ENCODE assay signal across 8 cellular contexts in genomic region chr12:33439587-33440011, GRCh38. TPM values are rescaled to one million over a fixed set of nuclear protein-coding genes. Genes with fewer than 3 reads are reported as not detected.
DNase-seq lines count a peak whose midpoint lies in the region; ATAC-seq, FAIRE-seq and TF ChIP-seq lines count a peak whose summit lies in the region.

A gene with protein sequence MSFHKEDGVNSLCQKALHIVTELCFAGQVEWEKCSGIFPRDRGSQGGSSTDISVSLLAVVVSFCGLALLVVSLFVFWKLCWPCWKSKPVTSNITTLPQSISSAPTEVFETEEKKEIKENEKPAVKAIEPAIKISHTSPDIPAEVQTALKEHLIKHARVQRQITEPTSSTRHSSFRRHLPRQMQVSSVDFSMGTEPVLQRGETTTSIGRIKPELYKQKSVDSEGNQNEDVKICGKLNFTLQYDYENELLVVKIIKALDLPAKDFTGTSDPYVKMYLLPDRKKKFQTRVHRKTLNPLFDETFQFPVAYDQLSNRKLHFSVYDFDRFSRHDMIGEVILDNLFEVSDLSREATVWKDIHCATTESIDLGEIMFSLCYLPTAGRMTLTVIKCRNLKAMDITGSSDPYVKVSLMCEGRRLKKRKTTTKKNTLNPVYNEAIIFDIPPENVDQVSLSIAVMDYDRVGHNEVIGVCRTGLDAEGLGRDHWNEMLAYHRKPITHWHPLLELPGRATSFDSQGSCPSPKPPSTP (minus strand): TSS chr12:33439819. CDS start chr12:33439522, 297 bp downstream.

- H3K79me1 ChIP-seq in mesendoderm (ENCODE audit: low read length) = no peaks in the 10 kb centered on the region

- H3K36me3 ChIP-seq in mesendoderm (ENCODE audit: control insufficient read depth, insufficient read depth, low read length) = no peaks in the 10 kb centered on the region

- H4K8ac ChIP-seq in mesendoderm (ENCODE audit: low read depth, low read length) = no peak within 1 kb of the TSS

- H3K4ac ChIP-seq in mesendoderm (ENCODE audit: low read depth, low read length) = no peak within 1 kb of the TSS

- no peaks in the 10 kb centered on the region for H3K4me1 ChIP-seq in mesendoderm (ENCODE audit: control insufficient read depth, low read depth, low read length)

- H3K27me3 ChIP-seq in mesendoderm (ENCODE audit: insufficient read depth, low read length, poor library complexity) = peaks cover 17% of the 10 kb centered on the region

- TF ChIP-seq CTCF in AG09309 (IDR thresholded peaks at IDR 0.05; ENCODE audit: control insufficient read depth, insufficient read depth, low read depth, low read length, missing control alignments) (no peak), cardiac fibroblast (IDR thresholded peaks at IDR 0.05; ENCODE audit: low read depth, low read length) (no peak)

- no peak within 1 kb of the TSS for H2BK120ac ChIP-seq in mesendoderm (ENCODE audit: low read depth, low read length)

- no peak within 1 kb of the TSS for H4K5ac ChIP-seq in mesendoderm (ENCODE audit: low read length)

- peak within 1 kb of the TSS; percentile 78 for H3K56ac ChIP-seq in mesendoderm (ENCODE audit: low read length)

- H2BK5ac ChIP-seq in mesendoderm (ENCODE audit: low read length) = no peak within 1 kb of the TSS

- H3K27ac ChIP-seq in mesendoderm (ENCODE audit: low read depth, low read length) = no peak within 1 kb of the TSS

- H3K4me2 ChIP-seq in mesendoderm (ENCODE audit: low read length) = peak within 1 kb of the TSS; percentile 54

- WGBS in mesendoderm (ENCODE audit: extremely low coverage, insufficient coverage, low lambda C conversion rate) = no CpG with 5 or more reads among the region's 49 CpGs

- H3K18ac ChIP-seq in mesendoderm (ENCODE audit: low read length) = no peak within 1 kb of the TSS

- no peak for FAIRE-seq in urothelium cell line (lab: Jason Lieb, UNC)

- H3K4me3 ChIP-seq in AG09309 (ENCODE audit: control insufficient read depth, low read depth, low read length) = peak within 1 kb of the TSS; percentile 54
- H3K4me3 ChIP-seq in cardiac fibroblast (replicated peaks in 1 of 2; ENCODE audit: low read depth in 2 of 2, low read length in 2 of 2) = peak within 1 kb of the TSS; percentile 57 to 64
- peak within 1 kb of the TSS; percentile 36 for H3K4me3 ChIP-seq in mesendoderm (ENCODE audit: low read length)

- H3K23ac ChIP-seq in mesendoderm (ENCODE audit: low read length) = no peak within 1 kb of the TSS

- H3K9ac ChIP-seq in mesendoderm (ENCODE audit: low read length) = peak within 1 kb of the TSS; percentile 62

- no peak for ATAC-seq in HG03025 (IDR thresholded peaks at IDR 0.05; ENCODE audit: low FRiP score, unreplicated experiment)

- no peak within 1 kb of the TSS for H2BK15ac ChIP-seq in mesendoderm (replicated peaks; ENCODE audit: low read depth)

- DNase-seq in AG09309 (ENCODE audit: low read depth) (no peak), HPDE6-E6E7 (ENCODE audit: extremely low spot score) (peak; percentile 22), cardiac fibroblast (ENCODE audit: low read depth in 2 of 2) (peak in 1 of 2 donors; percentile 10), mesendoderm (peak; percentile 83), urothelium cell line (ENCODE audit: low spot score) (peak; percentile 70), SHP77 treated with DMSO at 0.1 percent for 48 hours (lab: John Stamatoyannopoulos, UW) (no peak)
- DNase-seq in effector CD8-positive, alpha-beta T cell (lab: John Stamatoyannopoulos, UW) = no peak

- H2AK5ac ChIP-seq in mesendoderm (ENCODE audit: low read length) = no peak within 1 kb of the TSS

- H3K79me2 ChIP-seq in mesendoderm (ENCODE audit: control insufficient read depth, insufficient read depth, low read length) = no peaks in the 10 kb centered on the region

RNA-seq across cellular contexts. Expression of the gene that starts here (rescaled TPM):
- polyA plus RNA-seq in mesendoderm (2013, experiment 1 of 2) = 0.28 TPM
- polyA plus RNA-seq in mesendoderm (2013, experiment 2 of 2) = 0.39 TPM

Comparison
In these comparisons a context has a peak if more than half of its experiments do, and no peak if none do; other contexts are left out.
1. DNase-seq: peak in HPDE6-E6E7 (single experiment), mesendoderm (single experiment) and urothelium cell line (single experiment); none in AG09309 (single experiment), effector CD8-positive, alpha-beta T cell (single experiment) and SHP77 treated with DMSO at 0.1 percent for 48 hours (single experiment).
2. Peak in every context shown above with its lines, with median percentiles within 50 percentile points of each other: H3K4me3 ChIP-seq.